In genomic region chr5:95846554-95847260, GRCh38 we compare ENCODE assay signal across 8 cellular contexts. TPM values are rescaled to one million over a fixed set of nuclear protein-coding genes. Genes with fewer than 3 reads are reported as not detected.
A peak's percentile ranks its signal among the peaks of the same experiment; 100 is the strongest.
DNase-seq lines count a peak whose midpoint lies in the region; ATAC-seq and TF ChIP-seq lines count a peak whose summit lies in the region.

No MANE protein-coding gene starts in this region.

- TF ChIP-seq CTCF in Panc1 (IDR thresholded peaks at IDR 0.05) (peak; percentile 93), type B pancreatic cell (conservative IDR thresholded peaks at IDR 0.05) (peak; percentile 97)

- no TSS peak for BruUV-seq in Panc1 (replicated peaks; lab: Mats Ljungman, UMichigan)

- CTCF ChIA-PET in Panc1 (lab: Charles Lee): interaction anchor here (1.1 to 2.0 kb wide), 2 partner anchors 66 to 182 kb away, joined by 3 to 11 read pairs; no protein-coding TSS in a partner anchor

- H3K9me3 ChIP-seq in Panc1 (ENCODE audit: control insufficient read depth, insufficient read depth, low read depth, low read length): no peaks in the 10 kb centered on the region

- no peaks in the 10 kb centered on the region for H3K36me3 ChIP-seq in Panc1 (ENCODE audit: control insufficient read depth, insufficient read depth, low read length)

- DNase-seq in Caki2 (ENCODE audit: low read depth) (peak; percentile 39), HT-29 (ENCODE audit: low spot score) (peak; percentile 83), Panc1 (ENCODE audit: low read depth, low spot score) (no peak), type B pancreatic cell (ENCODE audit: extremely low spot score, unreplicated experiment) (no peak)
- DNase-seq in activated T-cell treated with anti-CD3 and anti-CD28 coated beads, Interleukin-2, amount 50 U/mL, for 24 hours: peak; percentile 69
- peak; percentile 75 for DNase-seq in natural killer cell treated with Interleukin-12 subunit alpha and Interleukin-12 subunit beta and Interleukin-15 and Interleukin-18, amount 100 ng/mL, for 72 hours (ENCODE audit: low spot score)

- intact Hi-C loops in Panc1 (cut with micrococcal nuclease; ENCODE audit: unreplicated experiment): loop anchor here (1.0 kb wide), 2 partner anchors 65 to 202 kb away; no protein-coding TSS in a partner anchor

- H3K4me1 Mint-ChIP-seq in activated T-cell treated with anti-CD3 and anti-CD28 coated beads, Interleukin-2, amount 50 U/mL, for 24 hours (ENCODE audit: low read depth): peaks cover 20% of the 10 kb centered on the region
- H3K4me1 Mint-ChIP-seq in natural killer cell treated with Interleukin-12 subunit alpha and Interleukin-12 subunit beta and Interleukin-15 and Interleukin-18, amount 100 ng/mL, for 72 hours (ENCODE audit: low read depth in 2 of 2): peaks cover 21 to 22% of the 10 kb centered on the region in 2 donors
- H3K4me1 Mint-ChIP-seq in type B pancreatic cell (ENCODE audit: unreplicated experiment): no peaks in the 10 kb centered on the region

- no peak overlapping the region for H3K27ac Mint-ChIP-seq in activated T-cell treated with anti-CD3 and anti-CD28 coated beads, Interleukin-2, amount 50 U/mL, for 24 hours
- H3K27ac Mint-ChIP-seq in natural killer cell treated with Interleukin-12 subunit alpha and Interleukin-12 subunit beta and Interleukin-15 and Interleukin-18, amount 100 ng/mL, for 72 hours: no peak overlapping the region
- H3K27ac Mint-ChIP-seq in type B pancreatic cell: no peak overlapping the region

- H3K27me3 Mint-ChIP-seq in activated T-cell treated with anti-CD3 and anti-CD28 coated beads, Interleukin-2, amount 50 U/mL, for 24 hours: no peaks in the 10 kb centered on the region
- H3K27me3 Mint-ChIP-seq in natural killer cell treated with Interleukin-12 subunit alpha and Interleukin-12 subunit beta and Interleukin-15 and Interleukin-18, amount 100 ng/mL, for 72 hours: peaks cover 0 to 6% of the 10 kb centered on the region in 2 donors
- no peaks in the 10 kb centered on the region for H3K27me3 Mint-ChIP-seq in type B pancreatic cell

- H3K4me3 Mint-ChIP-seq in activated T-cell treated with anti-CD3 and anti-CD28 coated beads, Interleukin-2, amount 50 U/mL, for 24 hours: no peak overlapping the region
- H3K4me3 Mint-ChIP-seq in natural killer cell treated with Interleukin-12 subunit alpha and Interleukin-12 subunit beta and Interleukin-15 and Interleukin-18, amount 100 ng/mL, for 72 hours: no peak overlapping the region
- H3K4me3 Mint-ChIP-seq in type B pancreatic cell: no peak overlapping the region

- in situ Hi-C loops in Caki2 (cut with HindIII; ENCODE audit: low pct_unique_long_range_greater_than_20kb, low sequenced_read_pairs): no loop called here
- in situ Hi-C loops in Panc1 (cut with HindIII; ENCODE audit: low pct_unique_long_range_greater_than_20kb, low sequenced_read_pairs): no loop called here

- no peaks in the 10 kb centered on the region for H3K9me3 Mint-ChIP-seq in activated T-cell treated with anti-CD3 and anti-CD28 coated beads, Interleukin-2, amount 50 U/mL, for 24 hours
- H3K9me3 Mint-ChIP-seq in natural killer cell treated with Interleukin-12 subunit alpha and Interleukin-12 subunit beta and Interleukin-15 and Interleukin-18, amount 100 ng/mL, for 72 hours: no peaks in the 10 kb centered on the region
- H3K9me3 Mint-ChIP-seq in type B pancreatic cell: no peaks in the 10 kb centered on the region

- ATAC-seq in GM19463 (IDR thresholded peaks at IDR 0.05; ENCODE audit: unreplicated experiment): peak; percentile 53
- peak; percentile 91 for ATAC-seq in Panc1
- ATAC-seq in esophagus mucosa: peak; percentile 93
- ATAC-seq in natural killer cell treated with Interleukin-12 subunit alpha and Interleukin-12 subunit beta and Interleukin-15 and Interleukin-18, amount 100 ng/mL, for 72 hours: peak; percentile 66 to 77

- H3K27me3 ChIP-seq in Panc1 (ENCODE audit: control insufficient read depth, insufficient read depth, low read length): no peaks in the 10 kb centered on the region; the same call in 1 of the 2 replicates

- H3K4me3 ChIP-seq in Panc1 (ENCODE audit: low read depth in 2 of 2, low read length in 2 of 2): no peak overlapping the region

- no peaks in the 10 kb centered on the region for H3K36me3 Mint-ChIP-seq in activated T-cell treated with anti-CD3 and anti-CD28 coated beads, Interleukin-2, amount 50 U/mL, for 24 hours (ENCODE audit: low read depth)
- no peaks in the 10 kb centered on the region for H3K36me3 Mint-ChIP-seq in natural killer cell treated with Interleukin-12 subunit alpha and Interleukin-12 subunit beta and Interleukin-15 and Interleukin-18, amount 100 ng/mL, for 72 hours
- no peaks in the 10 kb centered on the region for H3K36me3 Mint-ChIP-seq in type B pancreatic cell

- H3K27ac ChIP-seq in Panc1 (ENCODE audit: low read length): no peak overlapping the region

- no peaks in the 10 kb centered on the region for H3K4me1 ChIP-seq in Panc1 (ENCODE audit: control insufficient read depth, insufficient read depth, low read length)

- POLR2A ChIA-PET in Panc1 (lab: Charles Lee): no interaction called here

RNA-seq across cellular contexts. Expression of gene GLRX, which starts 24.2 kb away (rescaled TPM):
- 30.2 and 53.4 TPM in 2 replicates for total RNA-seq in Caki2 (2014; rRNA removed; shearing (Covaris generic); ENCODE audit: low replicate concordance)
- total RNA-seq in HT-29 (2014; rRNA removed; shearing (Covaris generic)): 6.5 and 7.0 TPM in 2 replicates
- total RNA-seq in Panc1 (2021; ENCODE audit: unreplicated experiment) (5.8 TPM), esophagus mucosa (3.2 TPM), type B pancreatic cell (ENCODE audit: low replicate concordance) (17.8 and 18.7 TPM in 2 replicates)
- 5.3 TPM for polyA plus RNA-seq in Panc1 (2012; ENCODE audit: insufficient read length)
- total RNA-seq in natural killer cell treated with Interleukin-12 subunit alpha and Interleukin-12 subunit beta and Interleukin-15 and Interleukin-18, amount 100 ng/mL, for 72 hours: 100 to 1,000 TPM; 109 to 408 TPM

Comparison
In these comparisons a context has a peak if more than half of its experiments do, and no peak if none do; other contexts are left out.
1. DNase-seq: peak in Caki2 (single experiment), HT-29 (single experiment), activated T-cell treated with anti-CD3 and anti-CD28 coated beads, Interleukin-2, amount 50 U/mL, for 24 hours (single experiment) and natural killer cell treated with Interleukin-12 subunit alpha and Interleukin-12 subunit beta and Interleukin-15 and Interleukin-18, amount 100 ng/mL, for 72 hours (single experiment); none in Panc1 (single experiment) and type B pancreatic cell (single experiment).
2. Peak in every context shown above with its lines, with median percentiles within 50 percentile points of each other: ATAC-seq.